15 cellular contexts compared by ENCODE assay signal in the genomic region with DNA sequence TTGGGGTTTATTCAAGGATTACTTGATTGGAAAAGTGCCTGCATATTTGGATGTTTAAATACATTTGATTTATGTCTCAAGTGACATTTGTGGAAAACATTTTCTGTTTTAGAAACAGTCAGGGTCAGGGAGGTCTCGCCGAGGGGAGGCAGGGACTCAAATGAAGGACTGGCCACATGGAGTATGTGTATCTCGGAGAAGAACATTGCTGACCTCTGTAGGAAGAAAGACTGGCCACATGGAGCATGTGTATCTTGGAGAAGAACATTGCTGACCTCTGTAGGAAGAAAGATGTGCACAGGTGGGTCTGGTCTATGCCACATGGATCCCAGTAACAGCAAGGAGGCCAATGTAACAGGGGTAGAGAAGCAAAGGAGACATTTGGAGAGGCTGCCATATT.
DNase-seq lines count a peak whose midpoint lies in the region; ATAC-seq and TF ChIP-seq lines count a peak whose summit lies in the region.
"Had no signal": no experiment of that assay in that cellular context is flagged by ENCODE, and none has a peak within 500 bp of the region (broad histone marks: within the 10 kb centered on the region; RNA-seq: fewer than 3 reads in every experiment).

No MANE protein-coding gene starts in this region.

- no peak overlapping the region for H3K4me3 Mint-ChIP-seq in type B pancreatic cell

- H3K27me3 Mint-ChIP-seq in type B pancreatic cell = peaks cover 6% of the 10 kb centered on the region

- no peak overlapping the region for H3K27ac Mint-ChIP-seq in type B pancreatic cell

- peaks cover 11% of the 10 kb centered on the region for H3K9me3 Mint-ChIP-seq in type B pancreatic cell

- ATAC-seq in foreskin keratinocyte (peak; percentile 29), HG03469 (IDR thresholded peaks at IDR 0.05; ENCODE audit: unreplicated experiment) (no peak)
- ATAC-seq: Right ventricle myocardium inferior had no signal

- in situ Hi-C loops in SK-MEL-5 (cut with HindIII; ENCODE audit: low pct_unique_long_range_greater_than_20kb, low sequenced_read_pairs) = no loop called here

- no peaks in the 10 kb centered on the region for H3K4me1 Mint-ChIP-seq in type B pancreatic cell (ENCODE audit: unreplicated experiment)

- DNase-seq in NCI-H1092 treated with DMSO at 0.1 percent for 48 hours (lab: John Stamatoyannopoulos, UW) (peak; percentile 52), NCI-H1092 (lab: John Stamatoyannopoulos, UW) (no peak), SK-MEL-5 (ENCODE audit: low read depth, low spot score) (peak; percentile 25), foreskin keratinocyte (no peak), type B pancreatic cell (ENCODE audit: extremely low spot score, unreplicated experiment) (no peak)
- no peak for DNase-seq in activated naive CD4-positive, alpha-beta T cell (lab: John Stamatoyannopoulos, UW)
- DNase-seq in central memory CD4-positive, alpha-beta T cell = no peak
- DNase-seq: activated effector memory CD4-positive, alpha-beta T cell treated with anti-CD3 and anti-CD28 coated beads, Interleukin-2, amount 50 U/mL, for 16 hours; effector CD8-positive, alpha-beta T cell; H7; NCI-H1417; stimulated activated CD4-positive, alpha-beta T cell treated with anti-CD3 and anti-CD28 coated beads, Interleukin-1b, Interleukin-23, amount 100 ng/mL, for 48 hours; stomach had no signal

- TF ChIP-seq CTCF in foreskin keratinocyte (conservative IDR thresholded peaks at IDR 0.05) (no peak), type B pancreatic cell (conservative IDR thresholded peaks at IDR 0.05) (peak; percentile 31)

- no peak overlapping the region for H3K27ac ChIP-seq in foreskin keratinocyte
- H3K27ac ChIP-seq: stomach had no signal

- no peaks in the 10 kb centered on the region for H3K4me1 ChIP-seq in foreskin keratinocyte
- H3K4me1 ChIP-seq: stomach had no signal

- no peaks in the 10 kb centered on the region for H3K27me3 ChIP-seq in foreskin keratinocyte
- H3K27me3 ChIP-seq: stomach had no signal

- H3K36me3 Mint-ChIP-seq in type B pancreatic cell = peaks cover 4% of the 10 kb centered on the region

Comparison
In these comparisons a context has a peak if more than half of its experiments do, and no peak if none do; other contexts are left out.
1. DNase-seq: peak in NCI-H1092 treated with DMSO at 0.1 percent for 48 hours (single experiment) and SK-MEL-5 (single experiment); none in NCI-H1092 (single experiment), foreskin keratinocyte (0 of 2), type B pancreatic cell (single experiment), activated naive CD4-positive, alpha-beta T cell (0 of 4) and central memory CD4-positive, alpha-beta T cell (single experiment).